In genomic region chr2:3461781-3462492, GRCh38 we compare ENCODE assay signal across 8 cellular contexts. TPM values are rescaled to one million over a fixed set of nuclear protein-coding genes. Genes with fewer than 3 reads are reported as not detected.
DNase-seq lines count a peak whose midpoint lies in the region; ATAC-seq, FAIRE-seq and TF ChIP-seq lines count a peak whose summit lies in the region.

No MANE protein-coding gene starts in this region.

- H3K36me3 ChIP-seq in A673 (ENCODE audit: insufficient read depth, low read length, poor library complexity, severe bottlenecking), result peaks cover 1% of the 10 kb centered on the region
- peaks cover 65% of the 10 kb centered on the region for H3K36me3 ChIP-seq in upper lobe of right lung

- H3K27ac ChIP-seq in A673 (ENCODE audit: low read depth, low read length, poor library complexity, severe bottlenecking) (peak overlapping the region; percentile 53), upper lobe of right lung (no peak overlapping the region)

- BruUV-seq in A673 (replicated peaks; lab: Mats Ljungman, UMichigan), result no TSS peak

- peaks cover 12% of the 10 kb centered on the region for H3K4me1 ChIP-seq in A673 (ENCODE audit: insufficient read depth, low read length, poor library complexity, severe bottlenecking)
- peaks cover 10% of the 10 kb centered on the region for H3K4me1 ChIP-seq in upper lobe of right lung

- TF ChIP-seq CTCF in A673 (conservative IDR thresholded peaks at IDR 0.05; ENCODE audit: low read depth, low read length) (peak; percentile 85), upper lobe of right lung (IDR thresholded peaks at IDR 0.05) (peak; percentile 97)

- H3K9me3 ChIP-seq in A673 (ENCODE audit: low read depth, low read length, poor library complexity, severe bottlenecking), result no peaks in the 10 kb centered on the region
- H3K9me3 ChIP-seq in upper lobe of right lung, result no peaks in the 10 kb centered on the region

- FAIRE-seq in RCC 7860 (lab: Jason Lieb, UNC), result peak; percentile 82

- DNase-seq in A673 (ENCODE audit: low spot score), result peak; percentile 72
- DNase-seq in ELR (ENCODE audit: low read depth), result peak; percentile 68
- DNase-seq in HuH-7 (ENCODE audit: low spot score), result peak; percentile 73
- DNase-seq in RCC 7860 (ENCODE audit: low spot score), result peak; percentile 26
- DNase-seq in dermis blood vessel endothelial cell, result peak; percentile 81
- peak; percentile 86 for DNase-seq in medulla oblongata (ENCODE audit: extremely low spot score)
- DNase-seq in upper lobe of right lung, result no peak

- peak; percentile 78 for ATAC-seq in GM21723 (IDR thresholded peaks at IDR 0.05; ENCODE audit: unreplicated experiment)
- ATAC-seq in upper lobe of right lung, result peak; percentile 38

- POLR2A ChIA-PET in A673 (lab: Charles Lee; ENCODE audit: low non-redundant PET), result no interaction called here

- intact Hi-C loops in A673 (cut with micrococcal nuclease; ENCODE audit: unreplicated experiment) (loop anchor here (10.0 kb wide), 1 partner anchor 1607 kb away; no protein-coding TSS in a partner anchor), upper lobe of right lung (cut with DNase I) (no loop called here)

- CTCF ChIA-PET in A673 (lab: Charles Lee), result interaction anchor here (0.6 to 0.8 kb wide), 3 partner anchors 9 to 283 kb away, joined by 3 to 6 read pairs (median 4); no protein-coding TSS in a partner anchor

- H3K27me3 ChIP-seq in A673 (replicated peaks; ENCODE audit: insufficient read depth, low read depth, low read length, poor library complexity) (no peaks in the 10 kb centered on the region), upper lobe of right lung (no peaks in the 10 kb centered on the region)

- no peak overlapping the region for H3K4me3 ChIP-seq in A673 (ENCODE audit: low read depth, low read length, poor library complexity, severe bottlenecking)
- no peak overlapping the region for H3K4me3 ChIP-seq in upper lobe of right lung

RNA-seq across cellular contexts. Expression of gene ADI1, which starts 57.4 kb away (rescaled TPM):
- 52.4 and 68.3 TPM in 2 replicates for total RNA-seq in A673 (2021)
- total RNA-seq in dermis blood vessel endothelial cell, result 50.9 and 68.4 TPM in 2 replicates
- total RNA-seq in upper lobe of right lung, result 66.8 TPM
